In genomic region chr7:46089281-46089680, GRCh38 we compare ENCODE assay signal across 10 cellular contexts.
"Had no signal": no experiment of that assay in that cellular context is flagged by ENCODE, and none has a peak within 500 bp of the region (broad histone marks: within the 10 kb centered on the region; RNA-seq: fewer than 3 reads in every experiment).

No MANE protein-coding gene starts in this region.

- ATAC-seq: activated CD8-positive, alpha-beta T cell treated with anti-CD3 and anti-CD28 coated beads for 36 hours; left ventricle myocardium superior; pancreas had no signal

- H3K36me3 ChIP-seq: esophagus muscularis mucosa, pancreas had no signal

- H3K9me3 ChIP-seq: esophagus muscularis mucosa had no signal

- H3K79me2 ChIP-seq: hepatocyte had no signal

- H3K4me1 ChIP-seq: esophagus muscularis mucosa, pancreas had no signal

- H2AFZ ChIP-seq: hepatocyte had no signal

- H3K4me3 ChIP-seq: esophagus muscularis mucosa, hepatocyte, pancreas had no signal

- H3K27me3 ChIP-seq: esophagus muscularis mucosa, hepatocyte, pancreas had no signal

- DNase-seq: activated CD8-positive, alpha-beta memory T cell treated with anti-CD3 and anti-CD28 coated beads, Interleukin-2, amount 50 U/mL, for 4 hours; activated CD8-positive, alpha-beta T cell treated with anti-CD3 and anti-CD28 coated beads for 36 hours; activated naive CD4-positive, alpha-beta T cell; left ventricle myocardium superior; mesenchymal stem cell; nephron progenitor cell; pancreas; T-helper 9 cell had no signal

- H3K4me2 ChIP-seq: hepatocyte had no signal

- H3K27ac ChIP-seq: esophagus muscularis mucosa, hepatocyte, pancreas had no signal
